1 cellular context compared by ENCODE assay signal in the genomic region with DNA sequence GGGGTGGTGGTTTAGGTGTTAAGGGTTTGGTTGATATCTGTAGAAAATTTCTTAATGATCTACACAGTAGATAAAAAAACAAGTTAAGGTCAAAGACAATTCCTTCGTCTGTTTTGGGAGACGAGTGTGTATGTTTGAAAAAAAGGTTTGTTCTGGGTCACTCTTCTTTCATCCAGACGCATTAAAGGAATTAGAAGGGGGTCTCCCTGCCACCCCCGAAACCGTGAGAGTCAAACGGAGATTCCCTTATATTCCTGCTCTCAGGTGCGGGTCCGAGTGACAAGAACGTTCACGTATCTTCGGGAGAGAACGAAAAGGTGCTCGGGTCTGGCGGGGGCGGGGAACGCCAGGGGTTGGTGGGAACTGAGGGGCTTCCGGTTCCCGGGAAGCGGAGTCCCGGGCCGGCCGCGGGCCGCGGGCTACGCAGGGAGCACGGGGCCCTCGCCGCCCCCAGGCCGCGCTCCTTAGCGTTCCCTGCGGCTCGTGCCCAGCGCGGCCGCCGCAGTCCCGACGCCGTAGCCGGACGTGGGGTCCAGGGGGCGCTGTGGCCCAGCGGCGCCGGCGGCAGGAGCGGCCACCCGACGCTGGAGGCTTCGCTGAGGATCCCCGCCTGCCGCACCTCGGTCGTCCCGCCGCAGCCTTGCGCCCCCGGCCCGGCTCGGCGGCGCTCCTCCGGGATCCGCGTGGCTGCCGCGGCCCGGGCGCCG.
TF ChIP-seq lines count a peak whose summit lies in the region.

A gene with protein sequence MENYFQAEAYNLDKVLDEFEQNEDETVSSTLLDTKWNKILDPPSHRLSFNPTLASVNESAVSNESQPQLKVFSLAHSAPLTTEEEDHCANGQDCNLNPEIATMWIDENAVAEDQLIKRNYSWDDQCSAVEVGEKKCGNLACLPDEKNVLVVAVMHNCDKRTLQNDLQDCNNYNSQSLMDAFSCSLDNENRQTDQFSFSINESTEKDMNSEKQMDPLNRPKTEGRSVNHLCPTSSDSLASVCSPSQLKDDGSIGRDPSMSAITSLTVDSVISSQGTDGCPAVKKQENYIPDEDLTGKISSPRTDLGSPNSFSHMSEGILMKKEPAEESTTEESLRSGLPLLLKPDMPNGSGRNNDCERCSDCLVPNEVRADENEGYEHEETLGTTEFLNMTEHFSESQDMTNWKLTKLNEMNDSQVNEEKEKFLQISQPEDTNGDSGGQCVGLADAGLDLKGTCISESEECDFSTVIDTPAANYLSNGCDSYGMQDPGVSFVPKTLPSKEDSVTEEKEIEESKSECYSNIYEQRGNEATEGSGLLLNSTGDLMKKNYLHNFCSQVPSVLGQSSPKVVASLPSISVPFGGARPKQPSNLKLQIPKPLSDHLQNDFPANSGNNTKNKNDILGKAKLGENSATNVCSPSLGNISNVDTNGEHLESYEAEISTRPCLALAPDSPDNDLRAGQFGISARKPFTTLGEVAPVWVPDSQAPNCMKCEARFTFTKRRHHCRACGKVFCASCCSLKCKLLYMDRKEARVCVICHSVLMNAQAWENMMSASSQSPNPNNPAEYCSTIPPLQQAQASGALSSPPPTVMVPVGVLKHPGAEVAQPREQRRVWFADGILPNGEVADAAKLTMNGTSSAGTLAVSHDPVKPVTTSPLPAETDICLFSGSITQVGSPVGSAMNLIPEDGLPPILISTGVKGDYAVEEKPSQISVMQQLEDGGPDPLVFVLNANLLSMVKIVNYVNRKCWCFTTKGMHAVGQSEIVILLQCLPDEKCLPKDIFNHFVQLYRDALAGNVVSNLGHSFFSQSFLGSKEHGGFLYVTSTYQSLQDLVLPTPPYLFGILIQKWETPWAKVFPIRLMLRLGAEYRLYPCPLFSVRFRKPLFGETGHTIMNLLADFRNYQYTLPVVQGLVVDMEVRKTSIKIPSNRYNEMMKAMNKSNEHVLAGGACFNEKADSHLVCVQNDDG (N-terminal part only) (plus strand): TSS at position 577 of the 707 bp plus-strand sequence. CDS start 91,118 bp downstream, outside the sequence.

TF ChIP-seq in HepG2, 621 proteins besides CTCF, POLR2A, EP300 and RAD21 (continued from another document and continues in another):
- TF ChIP-seq CCDC6 (CRISPR knock-in tag; IDR thresholded peaks at IDR 0.05): peak; percentile 81; the same call in 1 of the 2 replicates
- no peak for TF ChIP-seq ZNF143 (CRISPR knock-in tag; IDR thresholded peaks at IDR 0.05)
- peak; percentile 71; the same call in 1 of the 2 replicates for TF ChIP-seq ZNF331 (CRISPR knock-in tag; IDR thresholded peaks at IDR 0.05)
- peak; percentile 39; the same call in 1 of the 2 replicates for TF ChIP-seq ZNF616 (CRISPR knock-in tag; IDR thresholded peaks at IDR 0.05; ENCODE audit: low read depth)
- TF ChIP-seq SMAD3 (CRISPR knock-in tag; IDR thresholded peaks at IDR 0.05): no peak
- TF ChIP-seq TAF1 (CRISPR knock-in tag; IDR thresholded peaks at IDR 0.05): peak; percentile 36
- TF ChIP-seq ZSCAN21 (CRISPR knock-in tag; IDR thresholded peaks at IDR 0.05; ENCODE audit: borderline replicate concordance): peak; percentile 92
- TF ChIP-seq SRY (CRISPR knock-in tag; IDR thresholded peaks at IDR 0.05): peak; percentile 6; the same call in 1 of the 2 replicates
- TF ChIP-seq ZNF441 (CRISPR knock-in tag; IDR thresholded peaks at IDR 0.05; ENCODE audit: borderline replicate concordance): peak; percentile 80
- TF ChIP-seq ZNF3 (CRISPR knock-in tag; IDR thresholded peaks at IDR 0.05): no peak
- peak; percentile 65; the same call in 1 of the 2 replicates for TF ChIP-seq ZNF329 (CRISPR knock-in tag; IDR thresholded peaks at IDR 0.05; ENCODE audit: low read depth)
- no peak for TF ChIP-seq ZNF782 (CRISPR knock-in tag; IDR thresholded peaks at IDR 0.05; ENCODE audit: borderline replicate concordance)
- TF ChIP-seq ZNF451 (CRISPR knock-in tag; IDR thresholded peaks at IDR 0.05): peak; percentile 65; the same call in 1 of the 2 replicates
- TF ChIP-seq HOXD1 (CRISPR knock-in tag; IDR thresholded peaks at IDR 0.05): peak; percentile 14; the same call in 1 of the 2 replicates
- peak; percentile 59; the same call in 1 of the 2 replicates for TF ChIP-seq MXD4 (CRISPR knock-in tag; IDR thresholded peaks at IDR 0.05)
- TF ChIP-seq DNMT1 (CRISPR knock-in tag; IDR thresholded peaks at IDR 0.05): peak; percentile 56; the same call in 1 of the 2 replicates
- TF ChIP-seq, protein P1, sequence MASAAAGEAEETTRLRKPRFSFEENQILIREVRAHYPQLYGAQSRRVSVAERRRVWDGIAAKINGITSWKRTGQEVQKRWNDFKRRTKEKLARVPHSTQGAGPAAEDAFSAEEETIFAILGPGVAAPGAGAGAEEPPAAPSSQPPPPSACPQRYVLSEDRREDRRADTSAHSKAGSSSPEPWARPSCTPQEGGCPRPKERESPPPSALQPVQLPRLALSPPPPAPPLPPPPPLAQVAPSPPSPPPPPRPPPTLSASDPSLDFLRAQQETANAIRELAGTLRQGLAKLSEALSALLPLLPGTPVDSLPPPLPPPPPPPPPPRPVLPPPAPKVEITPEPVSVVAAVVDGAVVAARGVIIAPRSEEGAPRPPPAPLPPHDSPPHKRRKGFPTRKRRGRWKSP (CRISPR knock-in tag; IDR thresholded peaks at IDR 0.05): peak; percentile 74; the same call in 1 of the 2 replicates
- TF ChIP-seq ZNF180 (CRISPR knock-in tag; IDR thresholded peaks at IDR 0.05; ENCODE audit: borderline replicate concordance, low read depth): no peak
- TF ChIP-seq ELF3 (CRISPR knock-in tag; IDR thresholded peaks at IDR 0.05): peak; percentile 52; the same call in 1 of the 2 replicates
- TF ChIP-seq AHR (CRISPR knock-in tag; IDR thresholded peaks at IDR 0.05): peak; percentile 76; the same call in 1 of the 2 replicates
- TF ChIP-seq, protein P2, sequence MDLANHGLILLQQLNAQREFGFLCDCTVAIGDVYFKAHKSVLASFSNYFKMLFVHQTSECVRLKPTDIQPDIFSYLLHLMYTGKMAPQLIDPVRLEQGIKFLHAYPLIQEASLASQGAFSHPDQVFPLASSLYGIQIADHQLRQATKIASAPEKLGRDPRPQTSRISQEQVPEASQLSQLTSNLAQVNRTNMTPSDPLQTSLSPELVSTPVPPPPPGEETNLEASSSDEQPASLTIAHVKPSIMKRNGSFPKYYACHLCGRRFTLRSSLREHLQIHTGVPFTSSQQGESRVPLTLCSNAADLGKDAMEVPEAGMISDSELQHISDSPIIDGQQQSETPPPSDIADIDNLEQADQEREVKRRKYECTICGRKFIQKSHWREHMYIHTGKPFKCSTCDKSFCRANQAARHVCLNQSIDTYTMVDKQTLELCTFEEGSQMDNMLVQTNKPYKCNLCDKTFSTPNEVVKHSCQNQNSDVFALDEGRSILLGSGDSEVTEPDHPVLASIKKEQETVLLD (CRISPR knock-in tag; IDR thresholded peaks at IDR 0.05; ENCODE audit: low read depth): peak; percentile 90
- peak; percentile 76; the same call in 1 of the 2 replicates for TF ChIP-seq ZIK1 (CRISPR knock-in tag; IDR thresholded peaks at IDR 0.05; ENCODE audit: borderline replicate concordance, low read depth)
- peak; percentile 57; the same call in 1 of the 2 replicates for TF ChIP-seq ERF (CRISPR knock-in tag; IDR thresholded peaks at IDR 0.05)
- TF ChIP-seq, protein P3, sequence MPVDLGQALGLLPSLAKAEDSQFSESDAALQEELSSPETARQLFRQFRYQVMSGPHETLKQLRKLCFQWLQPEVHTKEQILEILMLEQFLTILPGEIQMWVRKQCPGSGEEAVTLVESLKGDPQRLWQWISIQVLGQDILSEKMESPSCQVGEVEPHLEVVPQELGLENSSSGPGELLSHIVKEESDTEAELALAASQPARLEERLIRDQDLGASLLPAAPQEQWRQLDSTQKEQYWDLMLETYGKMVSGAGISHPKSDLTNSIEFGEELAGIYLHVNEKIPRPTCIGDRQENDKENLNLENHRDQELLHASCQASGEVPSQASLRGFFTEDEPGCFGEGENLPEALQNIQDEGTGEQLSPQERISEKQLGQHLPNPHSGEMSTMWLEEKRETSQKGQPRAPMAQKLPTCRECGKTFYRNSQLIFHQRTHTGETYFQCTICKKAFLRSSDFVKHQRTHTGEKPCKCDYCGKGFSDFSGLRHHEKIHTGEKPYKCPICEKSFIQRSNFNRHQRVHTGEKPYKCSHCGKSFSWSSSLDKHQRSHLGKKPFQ (CRISPR knock-in tag; IDR thresholded peaks at IDR 0.05; ENCODE audit: insufficient replicate concordance): peak; percentile 57
- TF ChIP-seq, protein P4, sequence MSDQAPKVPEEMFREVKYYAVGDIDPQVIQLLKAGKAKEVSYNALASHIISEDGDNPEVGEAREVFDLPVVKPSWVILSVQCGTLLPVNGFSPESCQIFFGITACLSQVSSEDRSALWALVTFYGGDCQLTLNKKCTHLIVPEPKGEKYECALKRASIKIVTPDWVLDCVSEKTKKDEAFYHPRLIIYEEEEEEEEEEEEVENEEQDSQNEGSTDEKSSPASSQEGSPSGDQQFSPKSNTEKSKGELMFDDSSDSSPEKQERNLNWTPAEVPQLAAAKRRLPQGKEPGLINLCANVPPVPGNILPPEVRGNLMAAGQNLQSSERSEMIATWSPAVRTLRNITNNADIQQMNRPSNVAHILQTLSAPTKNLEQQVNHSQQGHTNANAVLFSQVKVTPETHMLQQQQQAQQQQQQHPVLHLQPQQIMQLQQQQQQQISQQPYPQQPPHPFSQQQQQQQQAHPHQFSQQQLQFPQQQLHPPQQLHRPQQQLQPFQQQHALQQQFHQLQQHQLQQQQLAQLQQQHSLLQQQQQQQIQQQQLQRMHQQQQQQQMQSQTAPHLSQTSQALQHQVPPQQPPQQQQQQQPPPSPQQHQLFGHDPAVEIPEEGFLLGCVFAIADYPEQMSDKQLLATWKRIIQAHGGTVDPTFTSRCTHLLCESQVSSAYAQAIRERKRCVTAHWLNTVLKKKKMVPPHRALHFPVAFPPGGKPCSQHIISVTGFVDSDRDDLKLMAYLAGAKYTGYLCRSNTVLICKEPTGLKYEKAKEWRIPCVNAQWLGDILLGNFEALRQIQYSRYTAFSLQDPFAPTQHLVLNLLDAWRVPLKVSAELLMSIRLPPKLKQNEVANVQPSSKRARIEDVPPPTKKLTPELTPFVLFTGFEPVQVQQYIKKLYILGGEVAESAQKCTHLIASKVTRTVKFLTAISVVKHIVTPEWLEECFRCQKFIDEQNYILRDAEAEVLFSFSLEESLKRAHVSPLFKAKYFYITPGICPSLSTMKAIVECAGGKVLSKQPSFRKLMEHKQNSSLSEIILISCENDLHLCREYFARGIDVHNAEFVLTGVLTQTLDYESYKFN (CRISPR knock-in tag; conservative IDR thresholded peaks at IDR 0.05): peak; percentile 36; the same call in 1 of the 2 replicates
- TF ChIP-seq, protein P5, sequence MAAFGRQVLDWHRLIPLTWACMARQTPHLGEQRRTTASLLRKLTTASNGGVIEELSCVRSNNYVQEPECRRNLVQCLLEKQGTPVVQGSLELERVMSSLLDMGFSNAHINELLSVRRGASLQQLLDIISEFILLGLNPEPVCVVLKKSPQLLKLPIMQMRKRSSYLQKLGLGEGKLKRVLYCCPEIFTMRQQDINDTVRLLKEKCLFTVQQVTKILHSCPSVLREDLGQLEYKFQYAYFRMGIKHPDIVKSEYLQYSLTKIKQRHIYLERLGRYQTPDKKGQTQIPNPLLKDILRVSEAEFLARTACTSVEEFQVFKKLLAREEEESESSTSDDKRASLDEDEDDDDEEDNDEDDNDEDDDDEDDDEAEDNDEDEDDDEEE (CRISPR knock-in tag; IDR thresholded peaks at IDR 0.05): 0 out of 2 replicates have a peak, but pooled peaks have one; percentile 5
- TF ChIP-seq NAIF1 (CRISPR knock-in tag; IDR thresholded peaks at IDR 0.05; ENCODE audit: borderline replicate concordance): peak; percentile 54; the same call in 1 of the 2 replicates
- TF ChIP-seq, protein P6, sequence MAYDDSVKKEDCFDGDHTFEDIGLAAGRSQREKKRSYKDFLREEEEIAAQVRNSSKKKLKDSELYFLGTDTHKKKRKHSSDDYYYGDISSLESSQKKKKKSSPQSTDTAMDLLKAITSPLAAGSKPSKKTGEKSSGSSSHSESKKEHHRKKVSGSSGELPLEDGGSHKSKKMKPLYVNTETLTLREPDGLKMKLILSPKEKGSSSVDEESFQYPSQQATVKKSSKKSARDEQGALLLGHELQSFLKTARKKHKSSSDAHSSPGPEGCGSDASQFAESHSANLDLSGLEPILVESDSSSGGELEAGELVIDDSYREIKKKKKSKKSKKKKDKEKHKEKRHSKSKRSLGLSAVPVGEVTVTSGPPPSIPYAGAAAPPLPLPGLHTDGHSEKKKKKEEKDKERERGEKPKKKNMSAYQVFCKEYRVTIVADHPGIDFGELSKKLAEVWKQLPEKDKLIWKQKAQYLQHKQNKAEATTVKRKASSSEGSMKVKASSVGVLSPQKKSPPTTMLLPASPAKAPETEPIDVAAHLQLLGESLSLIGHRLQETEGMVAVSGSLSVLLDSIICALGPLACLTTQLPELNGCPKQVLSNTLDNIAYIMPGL (CRISPR knock-in tag; IDR thresholded peaks at IDR 0.05; ENCODE audit: borderline replicate concordance in 1 of 2, low read depth in 1 of 2): peak; percentile 98
- TF ChIP-seq, protein P7, sequence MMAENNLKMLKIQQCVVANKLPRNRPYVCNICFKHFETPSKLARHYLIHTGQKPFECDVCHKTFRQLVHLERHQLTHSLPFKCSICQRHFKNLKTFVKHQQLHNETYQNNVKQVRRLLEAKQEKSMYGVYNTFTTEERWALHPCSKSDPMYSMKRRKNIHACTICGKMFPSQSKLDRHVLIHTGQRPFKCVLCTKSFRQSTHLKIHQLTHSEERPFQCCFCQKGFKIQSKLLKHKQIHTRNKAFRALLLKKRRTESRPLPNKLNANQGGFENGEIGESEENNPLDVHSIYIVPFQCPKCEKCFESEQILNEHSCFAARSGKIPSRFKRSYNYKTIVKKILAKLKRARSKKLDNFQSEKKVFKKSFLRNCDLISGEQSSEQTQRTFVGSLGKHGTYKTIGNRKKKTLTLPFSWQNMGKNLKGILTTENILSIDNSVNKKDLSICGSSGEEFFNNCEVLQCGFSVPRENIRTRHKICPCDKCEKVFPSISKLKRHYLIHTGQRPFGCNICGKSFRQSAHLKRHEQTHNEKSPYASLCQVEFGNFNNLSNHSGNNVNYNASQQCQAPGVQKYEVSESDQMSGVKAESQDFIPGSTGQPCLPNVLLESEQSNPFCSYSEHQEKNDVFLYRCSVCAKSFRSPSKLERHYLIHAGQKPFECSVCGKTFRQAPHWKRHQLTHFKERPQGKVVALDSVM (CRISPR knock-in tag; IDR thresholded peaks at IDR 0.05): no peak
- no peak for TF ChIP-seq GTF3A (CRISPR knock-in tag; conservative IDR thresholded peaks at IDR 0.05)
- peak; percentile 76 for TF ChIP-seq STAG1 (CRISPR knock-in tag; IDR thresholded peaks at IDR 0.05)
- TF ChIP-seq, protein P8, sequence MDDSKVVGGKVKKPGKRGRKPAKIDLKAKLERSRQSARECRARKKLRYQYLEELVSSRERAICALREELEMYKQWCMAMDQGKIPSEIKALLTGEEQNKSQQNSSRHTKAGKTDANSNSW (CRISPR knock-in tag; IDR thresholded peaks at IDR 0.05; ENCODE audit: borderline replicate concordance): no peak
- TF ChIP-seq GFI1 (CRISPR knock-in tag; IDR thresholded peaks at IDR 0.05; ENCODE audit: borderline replicate concordance): no peak
- TF ChIP-seq MXI1 (IDR thresholded peaks at IDR 0.05; ENCODE audit: borderline replicate concordance, low read depth, low read length): peak; percentile 62; the same call in 1 of the 3 replicates
- 0 out of 2 replicates have a peak, but pooled peaks have one; percentile 38 for TF ChIP-seq ZNF224 (CRISPR knock-in tag; IDR thresholded peaks at IDR 0.05)
- no peak for TF ChIP-seq TCF12 (IDR thresholded peaks at IDR 0.05)
- TF ChIP-seq TCF12 (CRISPR knock-in tag; IDR thresholded peaks at IDR 0.05): 0 out of 2 replicates have a peak, but pooled peaks have one; percentile 62
- TF ChIP-seq TP53 (CRISPR knock-in tag; conservative IDR thresholded peaks at IDR 0.05): no peak
- no peak; the same call in 1 of the 2 replicates for TF ChIP-seq HOXA9 (CRISPR knock-in tag; IDR thresholded peaks at IDR 0.05; ENCODE audit: borderline replicate concordance)
- 0 out of 2 replicates have a peak, but pooled peaks have one; percentile 16 for TF ChIP-seq ZSCAN29 (CRISPR knock-in tag; conservative IDR thresholded peaks at IDR 0.05)
